9 cellular contexts compared by ENCODE assay signal in genomic region chr1:24364975-24365678, GRCh38. TPM values are rescaled to one million over a fixed set of nuclear protein-coding genes. Genes with fewer than 3 reads are reported as not detected.
DNase-seq lines count a peak whose midpoint lies in the region; TF ChIP-seq lines count a peak whose summit lies in the region.
"Had no signal": no experiment of that assay in that cellular context is flagged by ENCODE, and none has a peak within 500 bp of the region (broad histone marks: within the 10 kb centered on the region; RNA-seq: fewer than 3 reads in every experiment).

No MANE protein-coding gene starts in this region.

- no peaks in the 10 kb centered on the region for H3K27me3 ChIP-seq in uterus

- no peaks in the 10 kb centered on the region for H3K9me3 Mint-ChIP-seq in activated CD4-positive, alpha-beta memory T cell treated with anti-CD3 and anti-CD28 coated beads, Interleukin-2, amount 10 ng/mL, durations not matched to agents 7 days and 5 days

- H3K4me1 ChIP-seq in uterus = peaks cover 0 to 4% of the 10 kb centered on the region in 2 donors

- no peak overlapping the region for H3K4me3 ChIP-seq in uterus

- DNase-seq in NCI-H524 (lab: John Stamatoyannopoulos, UW) = peak; percentile 21 to 73
- no peak for DNase-seq in NCI-H524 treated with DMSO at 0.1 percent for 48 hours (lab: John Stamatoyannopoulos, UW)
- DNase-seq in HT1080 (ENCODE audit: low read depth) = peak; percentile 95
- DNase-seq in activated CD4-positive, alpha-beta memory T cell treated with anti-CD3 and anti-CD28 coated beads, Interleukin-2, amount 10 ng/mL, durations not matched to agents 7 days and 5 days = peak; percentile 47
- DNase-seq in hepatic stellate cell (ENCODE audit: low spot score) = peak; percentile 92
- no peak for DNase-seq in mucosa of gallbladder (ENCODE audit: low spot score)
- no peak for DNase-seq in uterus
- DNase-seq in DMS53 treated with DMSO at 0.1 percent for 48 hours (lab: John Stamatoyannopoulos, UW; ENCODE audit: unreplicated experiment) = no peak

- H3K36me3 ChIP-seq in uterus = no peaks in the 10 kb centered on the region

- peaks cover 27% of the 10 kb centered on the region for H3K4me1 Mint-ChIP-seq in activated CD4-positive, alpha-beta memory T cell treated with anti-CD3 and anti-CD28 coated beads, Interleukin-2, amount 10 ng/mL, durations not matched to agents 7 days and 5 days

- no peak overlapping the region for H3K27ac ChIP-seq in uterus

- CTCF ChIA-PET in activated CD4-positive, alpha-beta memory T cell treated with anti-CD3 and anti-CD28 coated beads, Interleukin-2, amount 10 ng/mL, durations not matched to agents 7 days and 5 days (lab: Charles Lee) = interaction anchor here (1.3 to 2.5 kb wide), 3 partner anchors 19 to 163 kb away, joined by 4 to 8 read pairs (median 6); no protein-coding TSS in a partner anchor

- POLR2A ChIA-PET in activated CD4-positive, alpha-beta memory T cell treated with anti-CD3 and anti-CD28 coated beads, Interleukin-2, amount 10 ng/mL, durations not matched to agents 7 days and 5 days (lab: Charles Lee) = interaction anchor here (0.9 to 1.7 kb wide), 3 partner anchors 20 to 48 kb away, joined by 5 to 9 read pairs (median 8); no protein-coding TSS in a partner anchor

- TF ChIP-seq CTCF in uterus (IDR thresholded peaks at IDR 0.05) = no peak

- no peaks in the 10 kb centered on the region for H3K36me3 Mint-ChIP-seq in activated CD4-positive, alpha-beta memory T cell treated with anti-CD3 and anti-CD28 coated beads, Interleukin-2, amount 10 ng/mL, durations not matched to agents 7 days and 5 days (ENCODE audit: low read depth)

- H3K4me3 Mint-ChIP-seq in activated CD4-positive, alpha-beta memory T cell treated with anti-CD3 and anti-CD28 coated beads, Interleukin-2, amount 10 ng/mL, durations not matched to agents 7 days and 5 days = no peak overlapping the region

- H3K27ac Mint-ChIP-seq in activated CD4-positive, alpha-beta memory T cell treated with anti-CD3 and anti-CD28 coated beads, Interleukin-2, amount 10 ng/mL, durations not matched to agents 7 days and 5 days = peak overlapping the region; percentile 66

- no peaks in the 10 kb centered on the region for H3K9me3 ChIP-seq in uterus

- intact Hi-C loops in uterus (cut with DNase I; ENCODE audit: low total_unique reads) = no loop called here

- no peak for TF ChIP-seq POLR2A in uterus (IDR thresholded peaks at IDR 0.05)

- H3K27me3 Mint-ChIP-seq in activated CD4-positive, alpha-beta memory T cell treated with anti-CD3 and anti-CD28 coated beads, Interleukin-2, amount 10 ng/mL, durations not matched to agents 7 days and 5 days = peaks cover 1% of the 10 kb centered on the region

RNA-seq across cellular contexts. Expression of gene GRHL3, which starts 46.0 kb away (rescaled TPM):
- total RNA-seq in HT1080 (2014; rRNA removed; shearing (Covaris generic)) = 0.03 and 0.23 TPM in 2 replicates
- 0.09 and 0.17 TPM in 2 replicates for polyA plus RNA-seq in HT1080 (2015; cell fraction: cytosol; rRNA removed)
- 0.22 and 0.34 TPM in 2 replicates for polyA plus RNA-seq in HT1080 (2015; cell fraction: nucleus; rRNA removed)
- total RNA-seq in activated CD4-positive, alpha-beta memory T cell treated with anti-CD3 and anti-CD28 coated beads, Interleukin-2, amount 10 ng/mL, durations not matched to agents 7 days and 5 days = under 1 TPM in 1 of 2 experiments, not detected in 1; 0.10 TPM
- 1.4 TPM for total RNA-seq in mucosa of gallbladder
- under 1 TPM in 2 of 4 donors, not detected in 2; 0.15 to 0.35 TPM for total RNA-seq in uterus
- total RNA-seq: T-helper 2 cell treated with Interferon-gamma antibody and Interleukin-4, amounts not matched to agents 100 ng/mL and 5 ng/mL, for 36 hours had no signal

RNA-seq across cellular contexts. Expression of gene STPG1, which starts 48.5 kb away (rescaled TPM):
- 8.6 and 9.0 TPM in 2 replicates for total RNA-seq in HT1080 (2014; rRNA removed; shearing (Covaris generic))
- 13.3 and 15.1 TPM in 2 replicates for polyA plus RNA-seq in HT1080 (2015; cell fraction: cytosol; rRNA removed)
- polyA plus RNA-seq in HT1080 (2015; cell fraction: nucleus; rRNA removed) = 9.7 and 12.2 TPM in 2 replicates
- 1 to 10 TPM; 9.1 to 9.5 TPM for total RNA-seq in activated CD4-positive, alpha-beta memory T cell treated with anti-CD3 and anti-CD28 coated beads, Interleukin-2, amount 10 ng/mL, durations not matched to agents 7 days and 5 days
- total RNA-seq in mucosa of gallbladder = 10.8 TPM
- total RNA-seq in uterus = 10 to 100 TPM in 1 of 4 donors, 1 to 10 TPM in 3; 1.0 to 11.5 (median 4.0) TPM

RNA-seq across cellular contexts. Expression of gene NIPAL3, which starts 50.5 kb away (rescaled TPM):
- total RNA-seq in HT1080 (2014; rRNA removed; shearing (Covaris generic)) = 27.8 and 28.7 TPM in 2 replicates
- 35.2 and 39.5 TPM in 2 replicates for polyA plus RNA-seq in HT1080 (2015; cell fraction: cytosol; rRNA removed)
- polyA plus RNA-seq in HT1080 (2015; cell fraction: nucleus; rRNA removed) = 21.2 and 24.2 TPM in 2 replicates
- total RNA-seq in activated CD4-positive, alpha-beta memory T cell treated with anti-CD3 and anti-CD28 coated beads, Interleukin-2, amount 10 ng/mL, durations not matched to agents 7 days and 5 days = 10 to 100 TPM; 51.8 to 53.5 TPM
- 57.4 TPM for total RNA-seq in mucosa of gallbladder
- total RNA-seq in uterus = 10 to 100 TPM; 14.2 to 36.8 (median 21.5) TPM

Comparison
In these comparisons a context has a peak if more than half of its experiments do, and no peak if none do; other contexts are left out.
1. DNase-seq: peak in NCI-H524 (2 of 2), HT1080 (single experiment), activated CD4-positive, alpha-beta memory T cell treated with anti-CD3 and anti-CD28 coated beads, Interleukin-2, amount 10 ng/mL, durations not matched to agents 7 days and 5 days (single experiment) and hepatic stellate cell (single experiment); none in NCI-H524 treated with DMSO at 0.1 percent for 48 hours (single experiment), mucosa of gallbladder (single experiment), uterus (0 of 2) and DMS53 treated with DMSO at 0.1 percent for 48 hours (single experiment).